8 cellular contexts compared by ENCODE assay signal in the genomic region with DNA sequence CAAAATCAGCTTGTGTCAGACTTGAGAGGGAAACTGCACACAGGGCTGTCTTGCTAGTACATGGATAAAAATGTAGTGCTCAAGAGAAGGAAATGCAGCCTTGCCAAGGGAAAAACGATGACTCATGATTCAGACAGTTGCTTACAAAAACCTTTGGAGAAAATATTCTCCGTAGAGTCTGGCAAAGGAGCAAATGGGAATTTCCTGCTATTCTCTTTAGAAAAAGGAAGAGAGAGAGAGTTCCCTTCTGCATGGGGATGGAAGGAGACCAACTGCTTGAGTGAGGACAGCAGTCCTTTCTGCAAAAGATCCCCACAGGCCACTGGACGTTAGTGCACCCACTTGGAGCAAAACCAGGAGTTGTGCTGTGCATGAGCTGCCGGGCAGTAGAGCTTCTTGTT. TPM values are rescaled to one million over a fixed set of nuclear protein-coding genes. Genes with fewer than 3 reads are reported as not detected.
DNase-seq lines count a peak whose midpoint lies in the region; ATAC-seq and TF ChIP-seq lines count a peak whose summit lies in the region.

No MANE protein-coding gene starts in this region.

- no peak for ATAC-seq in stimulated activated naive CD8-positive, alpha-beta T cell treated with anti-CD3 and anti-CD28 coated beads, Interleukin-15, Interleukin-2, amounts not matched to agents 100 U/mL and 50 U/mL, for 24 hours
- no peak for ATAC-seq in GM18505 (IDR thresholded peaks at IDR 0.05; ENCODE audit: unreplicated experiment)

- BruUV-seq in MCF 10A (replicated peaks; lab: Mats Ljungman, UMichigan): no TSS peak

- no peaks in the 10 kb centered on the region for H3K9me3 ChIP-seq in thyroid gland

- H3K9me3 Mint-ChIP-seq in MCF 10A (ENCODE audit: unreplicated experiment): no peaks in the 10 kb centered on the region

- peak; percentile 21 for TF ChIP-seq CTCF in MCF 10A (IDR thresholded peaks at IDR 0.05; ENCODE audit: unreplicated experiment)
- TF ChIP-seq CTCF in thyroid gland (IDR thresholded peaks at IDR 0.05): peak in 4 of 6 experiments; percentile 11 to 62 (median 41)

- no peak overlapping the region for H3K27ac Mint-ChIP-seq in MCF 10A (ENCODE audit: low read depth, unreplicated experiment)

- DNase-seq in HS-27A (ENCODE audit: low read depth) (peak; percentile 64), MCF 10A (ENCODE audit: unreplicated experiment) (peak; percentile 65), kidney tubule cell (ENCODE audit: low spot score) (peak; percentile 94), thyroid gland (peak; percentile 63 to 64), NCI-H510A (lab: John Stamatoyannopoulos, UW) (no peak), SK-N-DZ (ENCODE audit: low spot score) (no peak)
- no peak for DNase-seq in stimulated activated naive CD8-positive, alpha-beta T cell treated with anti-CD3 and anti-CD28 coated beads, Interleukin-15, Interleukin-2, amounts not matched to agents 100 U/mL and 50 U/mL, for 24 hours

- no peaks in the 10 kb centered on the region for H3K36me3 ChIP-seq in thyroid gland

- H3K4me1 ChIP-seq in thyroid gland: peaks cover 5 to 7% of the 10 kb centered on the region in 2 donors

- no peak overlapping the region for H3K4me3 ChIP-seq in thyroid gland (replicated peaks in 1 of 3)

- peak overlapping the region; percentile 34 to 53 (median 42) for H3K27ac ChIP-seq in thyroid gland

- CTCF ChIA-PET in MCF 10A (lab: Yijun Ruan, JAX): no interaction called here

- no peaks in the 10 kb centered on the region for H3K27me3 Mint-ChIP-seq in MCF 10A (ENCODE audit: insufficient read depth, unreplicated experiment)

- no peaks in the 10 kb centered on the region for H3K27me3 ChIP-seq in thyroid gland

- POLR2A ChIA-PET in MCF 10A (lab: Yijun Ruan, JAX): no interaction called here

- intact Hi-C loops in MCF 10A (cut with micrococcal nuclease) (loop anchor here (10.0 kb wide), 1 partner anchor 85 kb away; no protein-coding TSS in a partner anchor), thyroid gland (cut with DNase I) (no loop called here)

- TF ChIP-seq POLR2A in thyroid gland (IDR thresholded peaks at IDR 0.05) (no peak), GM18505 (IDR thresholded peaks at IDR 0.05; ENCODE audit: borderline replicate concordance, extremely low read depth, insufficient read depth, insufficient read length) (no peak)

- WGBS in thyroid gland, 2 donors: 7 to 12% methylated on average over 4 of the region's 4 CpGs

- H3K4me3 Mint-ChIP-seq in MCF 10A (ENCODE audit: unreplicated experiment): no peak overlapping the region

- H3K36me3 Mint-ChIP-seq in MCF 10A (ENCODE audit: insufficient read depth, unreplicated experiment): no peaks in the 10 kb centered on the region

- no peaks in the 10 kb centered on the region for H3K4me1 Mint-ChIP-seq in MCF 10A (ENCODE audit: insufficient read depth, unreplicated experiment)

RNA-seq across cellular contexts. Expression of gene IFNB1, which starts 7.6 kb away (rescaled TPM):
- not detected in 2 replicates for total RNA-seq in MCF 10A (2022)
- total RNA-seq in thyroid gland: not detected
- polyA plus RNA-seq in SK-N-DZ (2014; cell fraction: cytosol; rRNA removed): not detected in 2 replicates
- polyA plus RNA-seq in SK-N-DZ (2014; cell fraction: nucleus; rRNA removed): not detected in 2 replicates

RNA-seq across cellular contexts. Expression of gene HACD4, which starts 38.7 kb away (rescaled TPM):
- total RNA-seq in MCF 10A (2022): not detected in 2 replicates
- total RNA-seq in thyroid gland: 1 to 10 TPM; 1.8 to 4.8 (median 3.3) TPM
- not detected in 2 replicates for polyA plus RNA-seq in SK-N-DZ (2014; cell fraction: cytosol; rRNA removed)
- polyA plus RNA-seq in SK-N-DZ (2014; cell fraction: nucleus; rRNA removed): not detected in 2 replicates

Comparison
In these comparisons a context has a peak if more than half of its experiments do, and no peak if none do; other contexts are left out.
1. DNase-seq: peak in HS-27A (single experiment), MCF 10A (single experiment), kidney tubule cell (single experiment) and thyroid gland (2 of 2); none in stimulated activated naive CD8-positive, alpha-beta T cell treated with anti-CD3 and anti-CD28 coated beads, Interleukin-15, Interleukin-2, amounts not matched to agents 100 U/mL and 50 U/mL, for 24 hours (single experiment), NCI-H510A (single experiment) and SK-N-DZ (single experiment).